Comparison of ENCODE assay signal across 25 cellular contexts in genomic region chr5:2165203-2165602, GRCh38.
"Had no signal": no experiment of that assay in that cellular context is flagged by ENCODE, and none has a peak within 500 bp of the region (broad histone marks: within the 10 kb centered on the region; RNA-seq: fewer than 3 reads in every experiment).

No MANE protein-coding gene starts in this region.

- H3K4me1 ChIP-seq: stomach, testis, tibial artery had no signal

- H3K4me3 ChIP-seq: lung, mucosa of descending colon, ovary, smooth muscle cell, stomach, testis, tibial artery had no signal

- DNase-seq: cerebellar nuclear complex; cortex of kidney; effector memory CD8-positive, alpha-beta T cell; kidney; mucosa of descending colon; naive B cell; nephron progenitor cell; occipital lobe; ovary; stimulated activated CD4-positive, alpha-beta T cell treated with anti-CD3 and anti-CD28 coated beads, Interleukin-2, amount 100 ng/mL, for 24 hours; stimulated activated CD4-positive, alpha-beta T cell treated with anti-CD3 and anti-CD28 coated beads, Interleukin-4, amount 100 ng/mL, for 24 hours; stimulated activated naive CD4-positive, alpha-beta T cell treated with Interleukin-2 at 50 U/mL for 16 hours; stomach; testis had no signal

- H3K27ac ChIP-seq: ovary, stomach, testis, tibial artery had no signal

- H3K36me3 ChIP-seq: ovary, stomach, tibial artery had no signal

- H3K27me3 ChIP-seq: ovary, testis had no signal

- H3K4me3 Mint-ChIP-seq: effector memory CD8-positive, alpha-beta T cell; memory B cell; mesothelial cell of epicardium; naive B cell; nephron progenitor cell; stimulated activated effector memory CD8-positive, alpha-beta T cell treated with anti-CD3 and anti-CD28 coated beads, Interleukin-12 subunit alpha, Interleukin-12 subunit beta, amount 100 ng/mL, for 72 hours; type B pancreatic cell had no signal

- H3K4me1 Mint-ChIP-seq: stimulated activated effector memory CD8-positive, alpha-beta T cell treated with anti-CD3 and anti-CD28 coated beads, Interleukin-12 subunit alpha, Interleukin-12 subunit beta, amount 100 ng/mL, for 72 hours had no signal

- H3K4me2 ChIP-seq: smooth muscle cell had no signal

- H3K36me3 Mint-ChIP-seq: mesothelial cell of epicardium; naive B cell; stimulated activated effector memory CD8-positive, alpha-beta T cell treated with anti-CD3 and anti-CD28 coated beads, Interleukin-12 subunit alpha, Interleukin-12 subunit beta, amount 100 ng/mL, for 72 hours; type B pancreatic cell had no signal

- H3K9me3 ChIP-seq: mucosa of descending colon, ovary, stomach, testis, tibial artery had no signal

- H3K27ac Mint-ChIP-seq: effector memory CD8-positive, alpha-beta T cell; memory B cell; mesothelial cell of epicardium; naive B cell; nephron progenitor cell; type B pancreatic cell had no signal

- H3K9me3 Mint-ChIP-seq: mesothelial cell of epicardium; nephron progenitor cell; stimulated activated effector memory CD8-positive, alpha-beta T cell treated with anti-CD3 and anti-CD28 coated beads, Interleukin-12 subunit alpha, Interleukin-12 subunit beta, amount 100 ng/mL, for 72 hours; type B pancreatic cell had no signal

- FAIRE-seq: endometrium, frontal cortex, kidney had no signal

- ATAC-seq: effector memory CD8-positive, alpha-beta T cell; left lobe of liver; mucosa of descending colon; sciatic nerve; stimulated activated effector memory CD8-positive, alpha-beta T cell treated with anti-CD3 and anti-CD28 coated beads, Interleukin-12 subunit alpha, Interleukin-12 subunit beta, amount 100 ng/mL, for 72 hours had no signal
